In genomic region chr2:61176755-61177726, GRCh38 we compare ENCODE assay signal across 1 cellular context.
TF ChIP-seq lines count a peak whose summit lies in the region.

No MANE protein-coding gene starts in this region.

TF ChIP-seq in K562, 482 proteins besides CTCF, POLR2A, EP300 and RAD21 (continued from another document and continues in another):
- TF ChIP-seq ELK1 (CRISPR knock-in tag; IDR thresholded peaks at IDR 0.05) (no peak), ARID3A (IDR thresholded peaks at IDR 0.05; ENCODE audit: borderline replicate concordance, low read depth, low read length) (no peak), NKRF (IDR thresholded peaks at IDR 0.05; ENCODE audit: borderline replicate concordance) (no peak; the same call in 1 of the 2 replicates), ZFP30 (CRISPR knock-in tag; IDR thresholded peaks at IDR 0.05; ENCODE audit: borderline replicate concordance) (no peak), ZNF512 (tag; IDR thresholded peaks at IDR 0.05) (no peak), RBM34 (IDR thresholded peaks at IDR 0.05; ENCODE audit: borderline replicate concordance, insufficient read depth, low read length) (no peak), ZBTB49 (CRISPR knock-in tag; IDR thresholded peaks at IDR 0.05; ENCODE audit: borderline replicate concordance) (no peak), MEIS2 (IDR thresholded peaks at IDR 0.05; ENCODE audit: partially characterized antibody) (peak; percentile 28), TRIM28 (IDR thresholded peaks at IDR 0.05) (0 out of 2 replicates have a peak, but pooled peaks have one; percentile 24), ZSCAN32 (CRISPR knock-in tag; IDR thresholded peaks at IDR 0.05) (0 out of 2 replicates have a peak, but pooled peaks have one; percentile 4), CCAR2 (IDR thresholded peaks at IDR 0.05; ENCODE audit: low read depth, low read length) (no peak), BMI1 (IDR thresholded peaks at IDR 0.05; ENCODE audit: low read length) (no peak), PBX2 (CRISPR knock-in tag; IDR thresholded peaks at IDR 0.05; ENCODE audit: low read depth) (no peak), PBX2 (tag; conservative IDR thresholded peaks at IDR 0.05; ENCODE audit: low read depth) (no peak), MYBL2 (IDR thresholded peaks at IDR 0.05; ENCODE audit: low read depth) (no peak), MYBL2 (CRISPR knock-in tag; IDR thresholded peaks at IDR 0.05; ENCODE audit: borderline replicate concordance) (no peak), ZNF445 (CRISPR knock-in tag; IDR thresholded peaks at IDR 0.05; ENCODE audit: low read depth) (no peak), SNIP1 (IDR thresholded peaks at IDR 0.05; ENCODE audit: low read depth) (no peak), KDM1A (IDR thresholded peaks at IDR 0.05) (no peak), E2F8 (IDR thresholded peaks at IDR 0.05; ENCODE audit: low read depth, partially characterized antibody) (peak; percentile 27), HDAC2 (IDR thresholded peaks at IDR 0.05) (no peak; the same call in 1 of the 2 replicates), HINFP (tag; conservative IDR thresholded peaks at IDR 0.05; ENCODE audit: low read depth) (no peak), GATAD2A (IDR thresholded peaks at IDR 0.05) (no peak), MBD2 (IDR thresholded peaks at IDR 0.05; ENCODE audit: borderline replicate concordance, low read depth) (peak; percentile 40; the same call in 1 of the 2 replicates), PTTG1 (tag; IDR thresholded peaks at IDR 0.05; ENCODE audit: low read depth) (no peak), ETS2 (tag; IDR thresholded peaks at IDR 0.05; ENCODE audit: borderline replicate concordance, poor library complexity, severe bottlenecking) (no peak), KHSRP (IDR thresholded peaks at IDR 0.05) (no peak), ZBTB8A (IDR thresholded peaks at IDR 0.05; ENCODE audit: partially characterized antibody) (no peak), ZKSCAN1 (IDR thresholded peaks at IDR 0.05; ENCODE audit: low read depth, low read length) (0 out of 2 replicates have a peak, but pooled peaks have one; percentile 16), KAT8 (IDR thresholded peaks at IDR 0.05; ENCODE audit: low read depth) (no peak), DNMT1 (IDR thresholded peaks at IDR 0.05) (no peak), FOXK1 (CRISPR knock-in tag; IDR thresholded peaks at IDR 0.05; ENCODE audit: borderline replicate concordance) (no peak), U2AF2 (optimal IDR thresholded peaks at IDR 0.05; ENCODE audit: low read depth, low read length) (no peak), ZNF436 (CRISPR knock-in tag; IDR thresholded peaks at IDR 0.05) (no peak), BCL6 (CRISPR knock-in tag; IDR thresholded peaks at IDR 0.05) (no peak), CTCFL (IDR thresholded peaks at IDR 0.05; ENCODE audit: borderline replicate concordance, insufficient read depth, low read depth, low read length, poor library complexity, severe bottlenecking) (peak; percentile 4), ZNF280A (IDR thresholded peaks at IDR 0.05; ENCODE audit: low read depth, partially characterized antibody) (no peak), ZNF274 (IDR thresholded peaks at IDR 0.05; ENCODE audit: borderline replicate concordance, low read depth, low read length) (no peak), RBFOX2 (IDR thresholded peaks at IDR 0.05; ENCODE audit: low read depth, low read length) (peak; percentile 93)
